Comparison of ENCODE assay signal across 1 cellular context in genomic region chr4:10460313-10461047, GRCh38.
TF ChIP-seq lines count a peak whose summit lies in the region.

No MANE protein-coding gene starts in this region.

TF ChIP-seq in GM23338, 12 proteins besides CTCF, POLR2A, EP300 and RAD21 (continued from another document):
- no peak for TF ChIP-seq REST (IDR thresholded peaks at IDR 0.05; ENCODE audit: unreplicated experiment)
- TF ChIP-seq NANOG (IDR thresholded peaks at IDR 0.05; ENCODE audit: borderline replicate concordance): no peak
- TF ChIP-seq ZNF331 (CRISPR knock-in tag; IDR thresholded peaks at IDR 0.05; ENCODE audit: low read depth): no peak
- TF ChIP-seq ZNF462 (CRISPR knock-in tag; IDR thresholded peaks at IDR 0.05): no peak
- no peak for TF ChIP-seq POLR2AphosphoS5 (IDR thresholded peaks at IDR 0.05; ENCODE audit: low read depth)
- TF ChIP-seq EZH2phosphoT487 (IDR thresholded peaks at IDR 0.05; ENCODE audit: unreplicated experiment): no peak
- no peak for TF ChIP-seq ETS1 (IDR thresholded peaks at IDR 0.05)
- no peak for TF ChIP-seq STAT1 (IDR thresholded peaks at IDR 0.05; ENCODE audit: unreplicated experiment)
- no peak for TF ChIP-seq JUNB (IDR thresholded peaks at IDR 0.05; ENCODE audit: unreplicated experiment)
- TF ChIP-seq ZNF114 (CRISPR knock-in tag; IDR thresholded peaks at IDR 0.05): no peak
- no peak for TF ChIP-seq CREB1 (CRISPR knock-in tag; IDR thresholded peaks at IDR 0.05; ENCODE audit: low read depth)
